ENCODE assay signal across 15 cellular contexts in the genomic region with DNA sequence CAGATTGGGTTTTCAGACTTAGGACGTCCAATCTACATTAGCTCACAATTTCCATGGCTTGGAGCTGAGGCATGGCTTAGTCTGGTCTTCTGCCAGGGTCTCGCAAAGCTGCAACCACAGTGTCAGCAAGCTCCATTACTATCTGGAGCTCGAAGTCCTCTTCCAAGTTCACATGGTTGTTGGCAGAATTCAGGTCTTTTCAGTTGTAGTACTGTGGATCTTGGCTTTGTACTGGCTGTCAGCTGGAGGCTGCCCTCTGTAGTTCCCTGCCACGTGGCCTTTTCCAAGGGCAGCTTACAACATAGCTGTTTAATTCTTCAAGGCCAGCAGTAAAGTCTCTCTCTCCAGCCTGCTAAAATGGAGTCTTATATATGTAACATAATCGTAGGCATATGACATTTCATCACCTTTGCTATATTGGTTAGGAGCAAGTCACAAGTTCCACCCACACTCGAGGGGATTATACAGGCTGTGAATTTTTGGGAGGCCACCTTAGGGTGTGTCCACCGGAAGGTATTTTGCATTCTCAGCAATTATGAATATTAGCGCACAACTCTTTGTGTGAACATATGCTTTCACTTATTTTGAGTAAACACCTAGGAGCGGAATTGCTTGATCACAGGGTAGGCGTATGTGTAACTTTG. TPM values are rescaled to one million over a fixed set of nuclear protein-coding genes. Genes with fewer than 3 reads are reported as not detected.
A peak's percentile ranks its signal among the peaks of the same experiment; 100 is the strongest.
DNase-seq lines count a peak whose midpoint lies in the region; ATAC-seq and TF ChIP-seq lines count a peak whose summit lies in the region.
"Had no signal": no experiment of that assay in that cellular context is flagged by ENCODE, and none has a peak within 500 bp of the region (broad histone marks: within the 10 kb centered on the region; RNA-seq: fewer than 3 reads in every experiment).

No MANE protein-coding gene starts in this region.

- CTCF ChIA-PET in T-cell (lab: Charles Lee), result no interaction called here

- no peak for TF ChIP-seq CTCF in lower lobe of right lung (IDR thresholded peaks at IDR 0.05)

- H3K4me3 ChIP-seq in lower lobe of right lung, result no peak overlapping the region

- intact Hi-C loops in left cardiac atrium (cut with DNase I), result no loop called here
- intact Hi-C loops in Right ventricle myocardium inferior (cut with DNase I), result no loop called here
- intact Hi-C loops in lower lobe of right lung (cut with DNase I), result no loop called here

- POLR2A ChIA-PET in T-cell (lab: Charles Lee), result no interaction called here

- peaks cover 9% of the 10 kb centered on the region for H3K27me3 Mint-ChIP-seq in stimulated activated memory B cell treated with anti-CD40 and anti-IgM and Interleukin-4, amounts not matched to agents 10 μg/mL and 1 μg/mL and 100 μg/mL, for 72 hours
- no peaks in the 10 kb centered on the region for H3K27me3 Mint-ChIP-seq in T-cell
- H3K27me3 Mint-ChIP-seq: T-helper 17 cell had no signal

- no peak overlapping the region for H3K27ac ChIP-seq in lower lobe of right lung

- ATAC-seq in left cardiac atrium (no peak), Right ventricle myocardium inferior (no peak), GM21526 (IDR thresholded peaks at IDR 0.05; ENCODE audit: low FRiP score, unreplicated experiment) (peak; percentile 34), HG03520 (IDR thresholded peaks at IDR 0.05; ENCODE audit: unreplicated experiment) (peak; percentile 17), lower lobe of right lung (no peak), T-cell (replicated peaks in 1 of 4) (no peak)
- peak; percentile 27 for ATAC-seq in stimulated activated memory B cell treated with anti-CD40 and anti-IgM and Interleukin-4, amounts not matched to agents 10 μg/mL and 1 μg/mL and 100 μg/mL, for 72 hours
- ATAC-seq: T-helper 17 cell had no signal

- H3K4me3 Mint-ChIP-seq in stimulated activated memory B cell treated with anti-CD40 and anti-IgM and Interleukin-4, amounts not matched to agents 10 μg/mL and 1 μg/mL and 100 μg/mL, for 72 hours, result no peak overlapping the region
- H3K4me3 Mint-ChIP-seq in T-cell, result no peak overlapping the region
- H3K4me3 Mint-ChIP-seq: T-helper 17 cell had no signal

- no peaks in the 10 kb centered on the region for H3K36me3 ChIP-seq in lower lobe of right lung

- H3K27me3 ChIP-seq in lower lobe of right lung (ENCODE audit: low read depth), result no peaks in the 10 kb centered on the region

- no peak overlapping the region for H3K27ac Mint-ChIP-seq in stimulated activated memory B cell treated with anti-CD40 and anti-IgM and Interleukin-4, amounts not matched to agents 10 μg/mL and 1 μg/mL and 100 μg/mL, for 72 hours
- no peak overlapping the region for H3K27ac Mint-ChIP-seq in T-cell
- H3K27ac Mint-ChIP-seq: T-helper 17 cell had no signal

- H3K4me1 ChIP-seq in lower lobe of right lung, result no peaks in the 10 kb centered on the region

- peaks cover 15% of the 10 kb centered on the region for H3K4me1 Mint-ChIP-seq in stimulated activated memory B cell treated with anti-CD40 and anti-IgM and Interleukin-4, amounts not matched to agents 10 μg/mL and 1 μg/mL and 100 μg/mL, for 72 hours
- peaks cover 0 to 5% (median 0%) of the 10 kb centered on the region in 3 donors for H3K4me1 Mint-ChIP-seq in T-cell

- H3K9me3 Mint-ChIP-seq in stimulated activated memory B cell treated with anti-CD40 and anti-IgM and Interleukin-4, amounts not matched to agents 10 μg/mL and 1 μg/mL and 100 μg/mL, for 72 hours, result peaks cover 8% of the 10 kb centered on the region
- H3K9me3 Mint-ChIP-seq in T-cell, result peaks cover 5 to 19% (median 7%) of the 10 kb centered on the region in 3 donors

- H3K9me3 ChIP-seq in lower lobe of right lung, result peaks cover 11% of the 10 kb centered on the region

- DNase-seq in left cardiac atrium (peak; percentile 24), Right ventricle myocardium inferior (ENCODE audit: missing footprints) (no peak), lower lobe of right lung (no peak), T-cell (no peak), NCI-H2171 (lab: John Stamatoyannopoulos, UW) (no peak)
- DNase-seq: AML-193, DMS79 treated with DMSO at 0.1 percent for 48 hours, HCEC 1CT, head of caudate nucleus, MM.1S, NCI-H2171 treated with DMSO at 0.1 percent for 48 hours, T-helper 17 cell had no signal

- peaks cover 5% of the 10 kb centered on the region for H3K36me3 Mint-ChIP-seq in stimulated activated memory B cell treated with anti-CD40 and anti-IgM and Interleukin-4, amounts not matched to agents 10 μg/mL and 1 μg/mL and 100 μg/mL, for 72 hours
- H3K36me3 Mint-ChIP-seq in T-cell, result no peaks in the 10 kb centered on the region

RNA-seq across cellular contexts. Expression of gene EPC2, which starts 41.5 kb away (rescaled TPM):
- total RNA-seq in left cardiac atrium (10 to 100 TPM; 19.1 to 22.3 TPM), Right ventricle myocardium inferior (18.6 TPM), lower lobe of right lung (36.8 TPM), T-cell (10 to 100 TPM; 54.3 to 84.3 (median 66.9) TPM)

Comparison
In these comparisons a context has a peak if more than half of its experiments do, and no peak if none do; other contexts are left out.
1. ATAC-seq: peak in GM21526 (single experiment), HG03520 (single experiment) and stimulated activated memory B cell treated with anti-CD40 and anti-IgM and Interleukin-4, amounts not matched to agents 10 μg/mL and 1 μg/mL and 100 μg/mL, for 72 hours (single experiment); none in left cardiac atrium (0 of 2), Right ventricle myocardium inferior (single experiment), lower lobe of right lung (0 of 2) and T-cell (0 of 4).